Comparison of ENCODE assay signal across 8 cellular contexts in the genomic region with DNA sequence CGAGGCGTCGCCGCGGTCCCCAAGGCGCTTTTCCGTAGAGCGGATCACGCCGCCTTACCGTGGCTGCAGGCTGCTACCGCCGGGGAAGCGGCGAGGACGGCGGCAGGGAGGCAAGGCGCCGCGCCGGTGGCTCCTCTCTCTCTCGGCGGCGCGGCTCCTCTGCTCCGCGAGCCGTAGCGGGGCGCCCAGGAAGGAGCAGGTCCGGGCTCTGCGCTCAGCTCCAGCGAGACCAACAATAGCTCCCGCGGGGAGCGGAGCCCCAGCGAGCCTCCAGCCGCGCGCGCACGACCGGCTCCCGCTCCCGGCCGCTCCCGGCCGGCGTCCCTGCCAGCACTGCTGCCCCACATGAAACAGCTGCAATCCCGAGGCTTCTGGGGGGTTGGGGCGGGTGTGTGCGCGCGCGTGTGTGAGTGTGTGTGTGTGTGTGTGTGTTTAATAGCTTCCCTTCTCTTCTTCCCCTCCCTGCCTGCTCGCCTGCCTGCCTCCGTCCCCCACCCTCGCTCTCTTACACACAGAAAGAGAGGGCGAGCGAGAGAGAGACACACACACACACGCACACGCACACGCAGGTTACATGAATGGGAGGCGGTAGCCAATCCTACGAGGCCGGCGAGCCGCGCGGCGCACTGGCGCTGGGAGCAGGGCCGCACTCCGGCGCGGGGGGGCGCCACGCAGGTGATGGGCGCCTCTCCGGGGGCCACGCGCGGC. TPM values are rescaled to one million over a fixed set of nuclear protein-coding genes. Genes with fewer than 3 reads are reported as not detected.
A peak's percentile ranks its signal among the peaks of the same experiment; 100 is the strongest.
DNase-seq lines count a peak whose midpoint lies in the region; ATAC-seq, FAIRE-seq and TF ChIP-seq lines count a peak whose summit lies in the region.

A gene (minus strand): TSS at position 580 of the 708 bp plus-strand sequence. CDS start 371,086 bp downstream, outside the sequence.

- no peaks in the 10 kb centered on the region for H3K36me3 ChIP-seq in kidney epithelial cell (ENCODE audit: control insufficient read depth, insufficient read depth, low read length)
- no peaks in the 10 kb centered on the region for H3K36me3 ChIP-seq in small intestine (ENCODE audit: control insufficient read depth in 2 of 2, insufficient read depth in 2 of 2, low read length in 2 of 2)

- WGBS in small intestine, 3 donors, result 1% methylated on average over 49 to 83 of the region's 83 CpGs

- H3K4me3 ChIP-seq in kidney epithelial cell (ENCODE audit: low read depth, low read length) (peak within 1 kb of the TSS; percentile 98), small intestine (ENCODE audit: low read depth in 1 of 2, low read length in 2 of 2) (peak within 1 kb of the TSS; percentile 0 to 27)

- no peaks in the 10 kb centered on the region for H3K4me1 ChIP-seq in small intestine (ENCODE audit: control insufficient read depth in 2 of 2, insufficient read depth in 1 of 2, low read depth in 1 of 2, low read length in 1 of 2)

- peak within 1 kb of the TSS; percentile 38 for H3K4me3 Mint-ChIP-seq in central memory CD8-positive, alpha-beta T cell

- no peak; the same call in 1 of the 2 replicates for TF ChIP-seq POLR2A in H54 (IDR thresholded peaks at IDR 0.05; ENCODE audit: low read depth, low read length)

- H3K27me3 ChIP-seq in kidney epithelial cell (ENCODE audit: control insufficient read depth, insufficient read depth, low read length) (no peaks in the 10 kb centered on the region), small intestine (ENCODE audit: control insufficient read depth in 2 of 2, insufficient read depth in 2 of 2, low read length in 2 of 2) (peaks cover 18 to 29% of the 10 kb centered on the region in 2 donors)

- peaks cover 66% of the 10 kb centered on the region for H3K27me3 Mint-ChIP-seq in central memory CD8-positive, alpha-beta T cell

- no peak within 1 kb of the TSS for H3K27ac Mint-ChIP-seq in central memory CD8-positive, alpha-beta T cell (ENCODE audit: low read depth)

- peaks cover 6% of the 10 kb centered on the region for H3K9me3 Mint-ChIP-seq in central memory CD8-positive, alpha-beta T cell

- peak; percentile 98 for DNase-seq in DMS53 (lab: John Stamatoyannopoulos, UW)
- peak; percentile 74 for DNase-seq in H54 (ENCODE audit: insufficient read length, low spot score)
- DNase-seq in NCI-H526 (lab: John Stamatoyannopoulos, UW), result peak; percentile 93 to 97
- DNase-seq in central memory CD8-positive, alpha-beta T cell (ENCODE audit: low spot score in 2 of 2), result no peak
- DNase-seq in kidney epithelial cell (ENCODE audit: low read depth), result peak; percentile 76
- DNase-seq in small intestine, result no peak
- no peak for DNase-seq in activated effector memory CD4-positive, alpha-beta T cell treated with Interleukin-2 at 50 U/mL for 16 hours
- no peak for DNase-seq in GM19240 (ENCODE audit: insufficient read length, low spot score)

- H3K4me1 Mint-ChIP-seq in central memory CD8-positive, alpha-beta T cell, result peaks cover 7% of the 10 kb centered on the region

- H3K27ac ChIP-seq in small intestine (ENCODE audit: low read depth in 1 of 2, low read length in 1 of 2), result no peak within 1 kb of the TSS

- no peaks in the 10 kb centered on the region for H3K9me3 ChIP-seq in small intestine (ENCODE audit: control insufficient read depth, low read depth)

- ATAC-seq in central memory CD8-positive, alpha-beta T cell (replicated peaks; ENCODE audit: extremely low read depth, poor library complexity, severe bottlenecking), result peak; percentile 25

- FAIRE-seq in H54 (lab: Jason Lieb, UNC) (peak; percentile 33), small intestine (lab: Jason Lieb, UNC) (no peak)

- H3K36me3 Mint-ChIP-seq in central memory CD8-positive, alpha-beta T cell (ENCODE audit: insufficient read depth), result no peaks in the 10 kb centered on the region

- no peak for TF ChIP-seq CTCF in kidney epithelial cell (IDR thresholded peaks at IDR 0.05; ENCODE audit: insufficient read depth, low read length, poor library complexity, severe bottlenecking)

RNA-seq across cellular contexts. Expression of the gene that starts here (rescaled TPM):
- total RNA-seq in kidney epithelial cell, result 35.3 and 49.4 TPM in 2 replicates
- polyA plus RNA-seq in small intestine, result under 1 TPM in 2 of 3 donors, not detected in 1; under 0.01 to 0.31 TPM

Comparison
In these comparisons a context has a peak if more than half of its experiments do, and no peak if none do; other contexts are left out.
1. DNase-seq: peak in DMS53 (single experiment), H54 (single experiment), NCI-H526 (2 of 2) and kidney epithelial cell (single experiment); none in central memory CD8-positive, alpha-beta T cell (0 of 2), small intestine (single experiment), activated effector memory CD4-positive, alpha-beta T cell treated with Interleukin-2 at 50 U/mL for 16 hours (single experiment) and GM19240 (single experiment).